Comparison of ENCODE assay signal across 17 cellular contexts in genomic region chr3:61912158-61912557, GRCh38.
DNase-seq lines count a peak whose midpoint lies in the region; ATAC-seq and TF ChIP-seq lines count a peak whose summit lies in the region.
"Had no signal": no experiment of that assay in that cellular context is flagged by ENCODE, and none has a peak within 500 bp of the region (broad histone marks: within the 10 kb centered on the region; RNA-seq: fewer than 3 reads in every experiment).

No MANE protein-coding gene starts in this region.

- no peak overlapping the region for H3K27ac Mint-ChIP-seq in type B pancreatic cell
- H3K27ac Mint-ChIP-seq in MCF 10A (ENCODE audit: low read depth, unreplicated experiment), result no peak overlapping the region
- H3K27ac Mint-ChIP-seq: naive thymus-derived CD4-positive, alpha-beta T cell had no signal

- H3K4me3 Mint-ChIP-seq in type B pancreatic cell (no peak overlapping the region), MCF 10A (ENCODE audit: unreplicated experiment) (no peak overlapping the region)
- H3K4me3 Mint-ChIP-seq: naive thymus-derived CD4-positive, alpha-beta T cell had no signal

- POLR2A ChIA-PET in MCF 10A (lab: Yijun Ruan, JAX), result interaction anchor here (0.6 kb wide), 1 partner anchor 40 kb away, joined by 3 read pairs; no protein-coding TSS in a partner anchor

- CTCF ChIA-PET in MCF 10A (lab: Yijun Ruan, JAX), result interaction anchor here (0.7 kb wide), 1 partner anchor 1319 kb away, joined by 3 read pairs; no protein-coding TSS in a partner anchor

- no peaks in the 10 kb centered on the region for H3K9me3 Mint-ChIP-seq in type B pancreatic cell
- no peaks in the 10 kb centered on the region for H3K9me3 Mint-ChIP-seq in MCF 10A (ENCODE audit: unreplicated experiment)

- intact Hi-C loops in MCF 10A (cut with micrococcal nuclease), result no loop called here

- H3K27me3 Mint-ChIP-seq in type B pancreatic cell, result peaks cover 3% of the 10 kb centered on the region
- no peaks in the 10 kb centered on the region for H3K27me3 Mint-ChIP-seq in MCF 10A (ENCODE audit: insufficient read depth, unreplicated experiment)

- DNase-seq in type B pancreatic cell (ENCODE audit: extremely low spot score, unreplicated experiment), result no peak
- DNase-seq in MCF 10A (ENCODE audit: unreplicated experiment), result no peak
- no peak for DNase-seq in HuH-7 (ENCODE audit: low spot score)
- DNase-seq: activated CD8-positive, alpha-beta memory T cell treated with anti-CD3 and anti-CD28 coated beads, Interleukin-2, amount 50 U/mL, for 48 hours; cerebellar nuclear complex; DMS79 treated with DMSO at 0.1 percent for 48 hours; heart left ventricle; naive thymus-derived CD4-positive, alpha-beta T cell; NCI-H1436; stimulated activated CD4-positive, alpha-beta T cell treated with anti-CD3 and anti-CD28 coated beads, Interleukin-4, amount 100 ng/mL, for 4 hours; stimulated activated naive CD4-positive, alpha-beta T cell treated with Interleukin-2 at 50 U/mL for 16 hours had no signal

- H3K4me1 Mint-ChIP-seq in type B pancreatic cell (ENCODE audit: unreplicated experiment), result peaks cover 31% of the 10 kb centered on the region
- H3K4me1 Mint-ChIP-seq in MCF 10A (ENCODE audit: insufficient read depth, unreplicated experiment), result peaks cover 9% of the 10 kb centered on the region

- peaks cover 7% of the 10 kb centered on the region for H3K36me3 Mint-ChIP-seq in type B pancreatic cell
- peaks cover 20% of the 10 kb centered on the region for H3K36me3 Mint-ChIP-seq in MCF 10A (ENCODE audit: insufficient read depth, unreplicated experiment)
- H3K36me3 Mint-ChIP-seq: naive thymus-derived CD4-positive, alpha-beta T cell had no signal

- BruUV-seq in MCF 10A (replicated peaks; lab: Mats Ljungman, UMichigan), result no TSS peak

- TF ChIP-seq CTCF in type B pancreatic cell (conservative IDR thresholded peaks at IDR 0.05), result no peak
- no peak for TF ChIP-seq CTCF in MCF 10A (IDR thresholded peaks at IDR 0.05; ENCODE audit: unreplicated experiment)

- ATAC-seq in GM18517 (IDR thresholded peaks at IDR 0.05; ENCODE audit: unreplicated experiment) (peak; percentile 91), GM21360 (IDR thresholded peaks at IDR 0.05; ENCODE audit: unreplicated experiment) (peak; percentile 84), HG02884 (IDR thresholded peaks at IDR 0.05; ENCODE audit: unreplicated experiment) (peak; percentile 75), HG03460 (IDR thresholded peaks at IDR 0.05; ENCODE audit: unreplicated experiment) (peak; percentile 75), GM21717 (IDR thresholded peaks at IDR 0.05; ENCODE audit: unreplicated experiment) (no peak)
- ATAC-seq: heart left ventricle; left lobe of liver; naive thymus-derived CD4-positive, alpha-beta T cell had no signal
